ENCODE assay signal across 24 cellular contexts in the genomic region with DNA sequence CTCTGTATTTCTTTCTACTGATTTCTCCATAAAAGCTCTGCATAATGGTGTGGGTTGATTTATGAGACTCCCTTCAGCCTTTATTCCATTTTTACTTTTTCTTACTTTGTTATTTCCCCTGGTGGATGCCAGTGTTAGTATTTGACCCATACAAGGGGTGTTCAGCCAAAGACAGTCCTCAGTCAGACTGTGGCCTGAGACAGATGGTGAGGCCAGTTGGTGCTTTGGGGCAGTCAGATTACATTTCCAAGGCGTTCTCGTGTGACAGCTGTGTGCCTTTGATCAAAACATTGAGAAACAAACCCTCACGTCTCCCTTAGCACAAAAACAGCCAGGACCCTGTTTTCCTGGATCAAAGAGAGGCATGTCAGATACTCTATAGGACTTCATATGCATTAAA. TPM values are rescaled to one million over a fixed set of nuclear protein-coding genes. Genes with fewer than 3 reads are reported as not detected.
"Had no signal": no experiment of that assay in that cellular context is flagged by ENCODE, and none has a peak within 500 bp of the region (broad histone marks: within the 10 kb centered on the region; RNA-seq: fewer than 3 reads in every experiment).

No MANE protein-coding gene starts in this region.

- H3K4me1 ChIP-seq: pancreas, tibial artery had no signal

- H3K27me3 ChIP-seq: hepatocyte, pancreas had no signal

- H3K79me2 ChIP-seq: hepatocyte had no signal

- H3K36me3 ChIP-seq: left ventricle myocardium inferior, neutrophil, pancreas, tibial artery had no signal

- H3K9me3 ChIP-seq: neutrophil, pancreas, tibial artery had no signal

- H3K27ac ChIP-seq: hepatocyte, left ventricle myocardium inferior, neutrophil, pancreas, skin epidermis, tibial artery had no signal

- H2AFZ ChIP-seq: hepatocyte had no signal

- H3K4me2 ChIP-seq: hepatocyte had no signal

- DNase-seq: activated B cell treated with CpG ODN at 0.5 μM for 24 hours; activated CD4-positive, alpha-beta T cell treated with anti-CD3 and anti-CD28 coated beads for 4 hours; activated CD4-positive, alpha-beta T cell treated with anti-CD3 and anti-CD28 coated beads, Interleukin-2, amount 50 U/mL, for 48 hours; activated CD8-positive, alpha-beta memory T cell treated with anti-CD3 and anti-CD28 coated beads, Interleukin-2, amount 50 U/mL, for 48 hours; activated naive CD4-positive, alpha-beta T cell treated with anti-CD3 and anti-CD28 coated beads for 36 hours; activated T-cell treated with anti-CD3 and anti-CD28 coated beads, Interleukin-2, amount 50 U/mL, for 4 hours; effector CD4-positive, alpha-beta T cell; foreskin fibroblast; immature natural killer cell; left ventricle myocardium inferior; pancreas; right cardiac atrium; stimulated activated CD4-positive, alpha-beta T cell treated with anti-CD3 and anti-CD28 coated beads, Interleukin-1b, Interleukin-23, amount 100 ng/mL, for 48 hours; T1000; tibial artery had no signal

- H3K4me3 ChIP-seq: hepatocyte, left ventricle myocardium inferior, pancreas, skin epidermis, tibial artery had no signal

- ATAC-seq: activated T-cell treated with anti-CD3 and anti-CD28 coated beads, Interleukin-2, amount 50 U/mL, for 4 hours; natural killer cell treated with Interleukin-12 subunit alpha and Interleukin-12 subunit beta and Interleukin-15 and Interleukin-18, amount 100 ng/mL, for 72 hours; pancreas; right cardiac atrium had no signal

RNA-seq across cellular contexts. Expression of a gene that starts 31.3 kb away (rescaled TPM):
- total RNA-seq: activated B cell treated with CpG ODN at 0.5 μM for 24 hours; activated CD8-positive, alpha-beta memory T cell treated with anti-CD3 and anti-CD28 coated beads for 36 hours; activated naive CD4-positive, alpha-beta T cell treated with anti-CD3 and anti-CD28 coated beads for 36 hours; activated T-cell treated with anti-CD3 and anti-CD28 coated beads, Interleukin-2, amount 50 U/mL, for 4 hours; fibroblast of lung; kidney epithelial cell; lung microvascular endothelial cell; natural killer cell treated with Interleukin-12 subunit alpha and Interleukin-12 subunit beta and Interleukin-15 and Interleukin-18, amount 100 ng/mL, for 72 hours; pancreas; pulmonary artery endothelial cell had no signal
- polyA plus RNA-seq: fibroblast of lung, immature natural killer cell had no signal
